Comparison of ENCODE assay signal across 9 cellular contexts in genomic region chr4:37666625-37667071, GRCh38. TPM values are rescaled to one million over a fixed set of nuclear protein-coding genes. Genes with fewer than 3 reads are reported as not detected.
A peak's percentile ranks its signal among the peaks of the same experiment; 100 is the strongest.
DNase-seq lines count a peak whose midpoint lies in the region; ATAC-seq and TF ChIP-seq lines count a peak whose summit lies in the region.
"Had no signal": no experiment of that assay in that cellular context is flagged by ENCODE, and none has a peak within 500 bp of the region (broad histone marks: within the 10 kb centered on the region; RNA-seq: fewer than 3 reads in every experiment).

No MANE protein-coding gene starts in this region.

- POLR2A ChIA-PET in activated CD4-positive, alpha-beta T cell treated with anti-CD3 and anti-CD28 coated beads for 36 hours (lab: Charles Lee), result interaction anchor here (0.8 kb wide), 1 partner anchor 953 kb away, joined by 4 read pairs; no protein-coding TSS in a partner anchor

- TF ChIP-seq CTCF in Peyer's patch (IDR thresholded peaks at IDR 0.05), result peak in 3 of 6 experiments; percentile 48 to 55 (median 52)

- CTCF ChIA-PET in activated CD4-positive, alpha-beta T cell treated with anti-CD3 and anti-CD28 coated beads for 36 hours (lab: Charles Lee), result interaction anchor here (0.5 to 1.2 kb wide), 2 partner anchors 15 to 90 kb away, joined by 3 to 7 read pairs; no protein-coding TSS in a partner anchor

- TF ChIP-seq POLR2A in Peyer's patch (IDR thresholded peaks at IDR 0.05), result no peak

- H3K4me3 ChIP-seq in Peyer's patch (no peak overlapping the region), muscle layer of duodenum (ENCODE audit: low read depth in 1 of 2, low read length in 2 of 2) (no peak overlapping the region)
- H3K4me3 ChIP-seq: BLaER1 treated with 17β-estradiol and CSF1 and Interleukin-3, amounts not matched to agents 10 nM and 100 nM had no signal

- peaks cover 52% of the 10 kb centered on the region for H3K4me1 Mint-ChIP-seq in activated CD4-positive, alpha-beta T cell treated with anti-CD3 and anti-CD28 coated beads for 36 hours

- no peaks in the 10 kb centered on the region for H3K9me3 ChIP-seq in Peyer's patch
- no peaks in the 10 kb centered on the region for H3K9me3 ChIP-seq in muscle layer of duodenum (ENCODE audit: control insufficient read depth in 1 of 2, low read length in 2 of 2)

- H3K36me3 Mint-ChIP-seq in activated CD4-positive, alpha-beta T cell treated with anti-CD3 and anti-CD28 coated beads for 36 hours (ENCODE audit: low read depth), result no peaks in the 10 kb centered on the region

- H3K4me3 Mint-ChIP-seq in activated CD4-positive, alpha-beta T cell treated with anti-CD3 and anti-CD28 coated beads for 36 hours, result no peak overlapping the region

- H3K4me1 ChIP-seq in Peyer's patch, result peaks cover 0 to 68% (median 8%) of the 10 kb centered on the region in 4 donors
- peaks cover 36 to 37% of the 10 kb centered on the region in 2 donors for H3K4me1 ChIP-seq in muscle layer of duodenum (ENCODE audit: control insufficient read depth in 1 of 2, insufficient read depth in 2 of 2, low read length in 2 of 2)

- H3K9me3 Mint-ChIP-seq in activated CD4-positive, alpha-beta T cell treated with anti-CD3 and anti-CD28 coated beads for 36 hours (ENCODE audit: low read depth), result no peaks in the 10 kb centered on the region

- intact Hi-C loops in activated CD4-positive, alpha-beta T cell treated with anti-CD3 and anti-CD28 coated beads for 36 hours (cut with DNase I, micrococcal nuclease), result loop anchor here in 1 of 2 experiments (2.0 kb wide), 1 partner anchor 16 kb away; no protein-coding TSS in a partner anchor

- peak; percentile 73 for ATAC-seq in activated CD4-positive, alpha-beta T cell treated with anti-CD3 and anti-CD28 coated beads for 36 hours
- ATAC-seq in GM19467 (IDR thresholded peaks at IDR 0.05; ENCODE audit: unreplicated experiment), result no peak

- H3K27me3 Mint-ChIP-seq in activated CD4-positive, alpha-beta T cell treated with anti-CD3 and anti-CD28 coated beads for 36 hours, result no peaks in the 10 kb centered on the region

- peak overlapping the region in 3 of 4 donors; percentile 38 to 83 (median 82) for H3K27ac ChIP-seq in Peyer's patch
- H3K27ac ChIP-seq in muscle layer of duodenum (ENCODE audit: low read length), result peak overlapping the region; percentile 61

- H3K27me3 ChIP-seq in Peyer's patch, result no peaks in the 10 kb centered on the region
- no peaks in the 10 kb centered on the region for H3K27me3 ChIP-seq in muscle layer of duodenum (ENCODE audit: low read depth, low read length)
- H3K27me3 ChIP-seq: BLaER1 treated with 17β-estradiol and CSF1 and Interleukin-3, amounts not matched to agents 10 nM and 100 nM had no signal

- no peaks in the 10 kb centered on the region for H3K36me3 ChIP-seq in Peyer's patch
- H3K36me3 ChIP-seq in muscle layer of duodenum (ENCODE audit: control insufficient read depth in 1 of 2, insufficient read depth in 2 of 2, low read length in 2 of 2), result no peaks in the 10 kb centered on the region

- peak; percentile 38 for DNase-seq in activated CD4-positive, alpha-beta T cell treated with anti-CD3 and anti-CD28 coated beads for 36 hours
- DNase-seq in activated CD4-positive, alpha-beta T cell treated with anti-CD3 and anti-CD28 coated beads for 1 hour, result no peak
- DNase-seq in Peyer's patch (peak in 2 of 3 donors; percentile 74 to 86), dedifferentiated amniotic fluid mesenchymal stem cell (ENCODE audit: extremely low spot score) (peak; percentile 28), cortex of kidney (lab: John Stamatoyannopoulos, UW) (no peak)
- DNase-seq in activated effector memory CD4-positive, alpha-beta T cell treated with Interleukin-2 at 50 U/mL for 16 hours, result no peak

- H3K27ac Mint-ChIP-seq in activated CD4-positive, alpha-beta T cell treated with anti-CD3 and anti-CD28 coated beads for 36 hours, result no peak overlapping the region

RNA-seq across cellular contexts. Expression of gene RELL1, which starts 19.5 kb away (rescaled TPM):
- 1 to 10 TPM; 8.5 to 9.5 TPM for total RNA-seq in activated CD4-positive, alpha-beta T cell treated with anti-CD3 and anti-CD28 coated beads for 36 hours
- total RNA-seq in Peyer's patch, result 10 to 100 TPM; 43.2 to 76.2 (median 55.8) TPM

Comparison
In these comparisons a context has a peak if more than half of its experiments do, and no peak if none do; other contexts are left out.
1. DNase-seq: peak in activated CD4-positive, alpha-beta T cell treated with anti-CD3 and anti-CD28 coated beads for 36 hours (single experiment), Peyer's patch (2 of 3) and dedifferentiated amniotic fluid mesenchymal stem cell (single experiment); none in activated CD4-positive, alpha-beta T cell treated with anti-CD3 and anti-CD28 coated beads for 1 hour (single experiment), cortex of kidney (single experiment) and activated effector memory CD4-positive, alpha-beta T cell treated with Interleukin-2 at 50 U/mL for 16 hours (single experiment).
2. RNA of gene RELL1, which starts 19.5 kb away (total RNA-seq): 43.2 to 76.2 TPM in Peyer's patch; 8.5 to 9.5 TPM in activated CD4-positive, alpha-beta T cell treated with anti-CD3 and anti-CD28 coated beads for 36 hours; every median in the first group is over 4 times any median in the second.